In genomic region chr7:32941996-32942782, GRCh38 we compare ENCODE assay signal across 8 cellular contexts. TPM values are rescaled to one million over a fixed set of nuclear protein-coding genes. Genes with fewer than 3 reads are reported as not detected.
DNase-seq lines count a peak whose midpoint lies in the region; ATAC-seq and TF ChIP-seq lines count a peak whose summit lies in the region.

No MANE protein-coding gene starts in this region.

- H3K27me3 ChIP-seq in HAP-1 (ENCODE audit: low read depth): no peaks in the 10 kb centered on the region
- no peaks in the 10 kb centered on the region for H3K27me3 ChIP-seq in MG63
- H3K27me3 ChIP-seq in body of pancreas: no peaks in the 10 kb centered on the region

- peak overlapping the region; percentile 62 to 94 (median 88) for H3K27ac ChIP-seq in body of pancreas
- H3K27ac ChIP-seq in skin epidermis: peak overlapping the region; percentile 66 to 96 (median 88)

- H3K4me1 ChIP-seq in HAP-1 (peaks cover 16% of the 10 kb centered on the region), body of pancreas (peaks cover 32% of the 10 kb centered on the region)

- H3K9me3 ChIP-seq in HAP-1: peaks cover 6% of the 10 kb centered on the region
- H3K9me3 ChIP-seq in MG63: peaks cover 4% of the 10 kb centered on the region; the same call in 1 of the 2 replicates
- H3K9me3 ChIP-seq in body of pancreas: no peaks in the 10 kb centered on the region
- peaks cover 3% of the 10 kb centered on the region for H3K9me3 ChIP-seq in iPS-18c (ENCODE audit: control insufficient read depth, insufficient read depth, low read length)

- DNase-seq in GM10248 (ENCODE audit: extremely low spot score) (peak; percentile 71), HAP-1 (ENCODE audit: low spot score in 2 of 2) (peak; percentile 44 to 64), MG63 (peak; percentile 85), T1000 (lab: John Stamatoyannopoulos, UW) (peak; percentile 65), body of pancreas (peak; percentile 50 to 66 (median 60)), hepatic stellate cell (ENCODE audit: low spot score) (no peak)

- POLR2A ChIA-PET in GM10248 (lab: Yijun Ruan, JAX): no interaction called here

- WGBS in body of pancreas, 2 donors: 0 to 1% methylated on average over 23 to 48 of the region's 49 CpGs

- peak; percentile 49 for ATAC-seq in body of pancreas

- TF ChIP-seq POLR2A in body of pancreas (IDR thresholded peaks at IDR 0.05): no peak

- intact Hi-C loops in body of pancreas (cut with DNase I): loop anchor here (5.0 to 10.0 kb wide), 2 partner anchors 95 to 113 kb away; no protein-coding TSS in a partner anchor

- CTCF ChIA-PET in GM10248 (lab: Yijun Ruan, JAX): interaction anchor here (1.0 to 3.1 kb wide), 14 partner anchors 9 to 165 kb away, joined by 3 to 21 read pairs (median 5); no protein-coding TSS in a partner anchor

- H3K36me3 ChIP-seq in HAP-1 (replicated peaks): no peaks in the 10 kb centered on the region
- H3K36me3 ChIP-seq in MG63: peaks cover 23% of the 10 kb centered on the region
- H3K36me3 ChIP-seq in body of pancreas (replicated peaks in 1 of 2; ENCODE audit: insufficient read depth in 1 of 2, low read depth in 2 of 2): no peaks in the 10 kb centered on the region

- H3K4me3 ChIP-seq in HAP-1 (peak overlapping the region; percentile 66), MG63 (peak overlapping the region; percentile 73), body of pancreas (peak overlapping the region; percentile 58 to 63), iPS-18c (ENCODE audit: insufficient read depth, low read depth, low read length) (peak overlapping the region; percentile 53), skin epidermis (peak overlapping the region; percentile 49 to 87 (median 68))

- in situ Hi-C loops in HAP-1 (cut with MboI; ENCODE audit: low sequenced_read_pairs): no loop called here

- TF ChIP-seq CTCF in GM10248 (IDR thresholded peaks at IDR 0.05; ENCODE audit: control extremely low read depth, extremely low read depth, low read depth, missing control alignments) (no peak), body of pancreas (IDR thresholded peaks at IDR 0.05) (no peak)

RNA-seq across cellular contexts. Expression of gene FKBP9, which starts 15.1 kb away (rescaled TPM):
- total RNA-seq in MG63 (2014; rRNA removed; shearing (Covaris generic); ENCODE audit: low replicate concordance): 170 TPM in 2 replicates
- total RNA-seq in body of pancreas: 100 to 1,000 TPM in 1 of 2 donors, 10 to 100 TPM in 1; 70.8 to 253 TPM

RNA-seq across cellular contexts. Expression of gene KBTBD2, which starts 50.6 kb away (rescaled TPM):
- total RNA-seq in MG63 (2014; rRNA removed; shearing (Covaris generic); ENCODE audit: low replicate concordance): 23.4 and 34.0 TPM in 2 replicates
- total RNA-seq in body of pancreas: 10 to 100 TPM; 13.5 to 14.8 TPM
